12 cellular contexts compared by ENCODE assay signal in the genomic region with DNA sequence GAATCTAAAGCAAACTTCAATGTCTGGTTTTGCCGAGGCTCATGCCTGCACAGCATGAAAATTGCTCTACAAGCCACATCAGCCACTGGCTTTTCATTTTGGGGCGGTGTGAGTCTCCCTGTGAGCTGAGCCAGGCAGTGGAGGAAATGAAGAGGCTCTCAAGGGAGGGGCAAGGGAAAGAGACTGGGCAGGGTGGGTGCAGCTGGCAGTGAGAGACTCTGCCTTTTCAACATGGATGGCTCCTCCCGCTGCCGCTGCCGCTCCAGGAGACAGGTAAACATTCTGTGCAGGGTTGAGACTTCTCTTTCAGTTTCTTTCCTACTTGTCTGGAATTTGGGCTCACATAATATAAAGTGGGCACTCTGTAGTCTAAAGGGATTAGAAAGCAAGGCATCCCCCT. TPM values are rescaled to one million over a fixed set of nuclear protein-coding genes. Genes with fewer than 3 reads are reported as not detected.
A peak's percentile ranks its signal among the peaks of the same experiment; 100 is the strongest.
DNase-seq lines count a peak whose midpoint lies in the region; ATAC-seq and TF ChIP-seq lines count a peak whose summit lies in the region.
"Had no signal": no experiment of that assay in that cellular context is flagged by ENCODE, and none has a peak within 500 bp of the region (broad histone marks: within the 10 kb centered on the region; RNA-seq: fewer than 3 reads in every experiment).

No MANE protein-coding gene starts in this region.

- TF ChIP-seq CTCF in Loucy (conservative IDR thresholded peaks at IDR 0.05; ENCODE audit: low read length) (no peak), esophagus muscularis mucosa (IDR thresholded peaks at IDR 0.05) (no peak), nephron progenitor cell (IDR thresholded peaks at IDR 0.05) (no peak)

- H3K27me3 Mint-ChIP-seq in naive B cell, result no peaks in the 10 kb centered on the region
- H3K27me3 Mint-ChIP-seq in nephron progenitor cell (ENCODE audit: low read depth, poor library complexity), result peaks cover 49% of the 10 kb centered on the region

- peak; percentile 51 to 57 for ATAC-seq in naive B cell (ENCODE audit: low read depth in 2 of 2)
- ATAC-seq in aorta (ENCODE audit: low FRiP score), result no peak

- DNase-seq in DMS79 treated with DMSO at 0.1 percent for 48 hours (lab: John Stamatoyannopoulos, UW) (peak; percentile 68), RPMI8226 (peak; percentile 84), naive B cell (no peak), esophagus muscularis mucosa (ENCODE audit: extremely low spot score) (no peak), Karpas-422 (no peak), aorta (no peak), nephron progenitor cell (no peak)
- DNase-seq: cerebellar nuclear complex, NCI-H446 treated with DMSO at 0.1 percent for 48 hours, right lobe of liver had no signal

- H3K4me1 Mint-ChIP-seq in naive B cell (peaks cover 72 to 94% (median 87%) of the 10 kb centered on the region in 3 donors), nephron progenitor cell (peaks cover 33% of the 10 kb centered on the region)

- H3K27me3 ChIP-seq in Loucy (ENCODE audit: insufficient read depth, low read length, poor library complexity, severe bottlenecking), result no peaks in the 10 kb centered on the region
- H3K27me3 ChIP-seq in esophagus muscularis mucosa, result peaks cover 0 to 23% (median 0%) of the 10 kb centered on the region in 4 donors
- no peaks in the 10 kb centered on the region for H3K27me3 ChIP-seq in Karpas-422 (ENCODE audit: low read length)
- H3K27me3 ChIP-seq in aorta (ENCODE audit: control insufficient read depth in 1 of 2, insufficient read depth in 2 of 2, low read length in 1 of 2), result no peaks in the 10 kb centered on the region
- H3K27me3 ChIP-seq: right lobe of liver had no signal

- H3K79me2 ChIP-seq in Loucy (ENCODE audit: insufficient read depth, low read length) (peaks cover 63% of the 10 kb centered on the region), Karpas-422 (ENCODE audit: low read length) (no peaks in the 10 kb centered on the region)

- H3K4me1 ChIP-seq in Loucy (ENCODE audit: insufficient read depth, low read length, poor library complexity, severe bottlenecking) (peaks cover 69% of the 10 kb centered on the region), esophagus muscularis mucosa (no peaks in the 10 kb centered on the region), Karpas-422 (ENCODE audit: low read length) (no peaks in the 10 kb centered on the region), aorta (ENCODE audit: control insufficient read depth in 1 of 2, insufficient read depth in 2 of 2, low read length in 2 of 2) (no peaks in the 10 kb centered on the region)
- H3K4me1 ChIP-seq: right lobe of liver had no signal

- H3K9me3 Mint-ChIP-seq in naive B cell (no peaks in the 10 kb centered on the region), nephron progenitor cell (peaks cover 5% of the 10 kb centered on the region)

- H4K20me1 ChIP-seq in Loucy (ENCODE audit: insufficient read depth, low read length, poor library complexity, severe bottlenecking) (no peaks in the 10 kb centered on the region), Karpas-422 (ENCODE audit: insufficient read depth, low read depth, low read length) (no peaks in the 10 kb centered on the region)

- intact Hi-C loops in esophagus muscularis mucosa (cut with DNase I) (no loop called here), aorta (cut with DNase I) (no loop called here)

- H3K9me2 ChIP-seq in Loucy (replicated peaks; ENCODE audit: low read depth, low read length), result no peaks in the 10 kb centered on the region
- no peaks in the 10 kb centered on the region for H3K9me2 ChIP-seq in Karpas-422 (replicated peaks; ENCODE audit: insufficient read depth, low read length)

- H3F3A ChIP-seq in Loucy (ENCODE audit: low read depth), result 0 out of 2 replicates have a peak, but pooled peaks cover 5% of the 10 kb centered on the region

- 48% methylated on average over 5 of the region's 5 CpGs for WGBS in esophagus muscularis mucosa
- 73 to 74% methylated on average over 5 of the region's 5 CpGs for WGBS in aorta, 2 donors

- peak overlapping the region; percentile 88 for H3K4me3 ChIP-seq in Loucy (ENCODE audit: low read length, poor library complexity, severe bottlenecking)
- no peak overlapping the region for H3K4me3 ChIP-seq in esophagus muscularis mucosa
- H3K4me3 ChIP-seq in Karpas-422 (ENCODE audit: low read length), result no peak overlapping the region
- H3K4me3 ChIP-seq in aorta (ENCODE audit: low read length in 2 of 2), result no peak overlapping the region
- H3K4me3 ChIP-seq: right lobe of liver had no signal

- no peaks in the 10 kb centered on the region; the same call in 1 of the 2 replicates for H3K9me3 ChIP-seq in Loucy (ENCODE audit: insufficient read depth, low read depth, low read length)
- no peaks in the 10 kb centered on the region for H3K9me3 ChIP-seq in esophagus muscularis mucosa
- H3K9me3 ChIP-seq in Karpas-422 (ENCODE audit: low read length), result no peaks in the 10 kb centered on the region
- peaks cover 2% of the 10 kb centered on the region for H3K9me3 ChIP-seq in aorta (ENCODE audit: control insufficient read depth, low read length)
- H3K9me3 ChIP-seq: right lobe of liver had no signal

- H3K4me3 Mint-ChIP-seq in naive B cell (peak overlapping the region; percentile 89 to 94 (median 92)), nephron progenitor cell (no peak overlapping the region)

- H3K4me2 ChIP-seq in Loucy (ENCODE audit: low read depth, low read length, poor library complexity, severe bottlenecking), result peak overlapping the region; percentile 75
- no peak overlapping the region for H3K4me2 ChIP-seq in Karpas-422 (ENCODE audit: low read depth, low read length, poor library complexity, severe bottlenecking)

- H3K36me3 Mint-ChIP-seq in naive B cell, result no peaks in the 10 kb centered on the region
- no peaks in the 10 kb centered on the region for H3K36me3 Mint-ChIP-seq in nephron progenitor cell (ENCODE audit: low read depth)

- H3K27ac Mint-ChIP-seq in naive B cell (peak overlapping the region; percentile 81 to 98 (median 96)), nephron progenitor cell (no peak overlapping the region)

- no peak for TF ChIP-seq EP300 in esophagus muscularis mucosa (IDR thresholded peaks at IDR 0.05)

- TF ChIP-seq POLR2A in esophagus muscularis mucosa (IDR thresholded peaks at IDR 0.05; ENCODE audit: low read depth), result no peak

- H3K36me3 ChIP-seq in Loucy (ENCODE audit: insufficient read depth, low read length), result no peaks in the 10 kb centered on the region
- no peaks in the 10 kb centered on the region for H3K36me3 ChIP-seq in esophagus muscularis mucosa
- no peaks in the 10 kb centered on the region for H3K36me3 ChIP-seq in Karpas-422 (ENCODE audit: insufficient read depth, low read length)
- no peaks in the 10 kb centered on the region for H3K36me3 ChIP-seq in aorta (ENCODE audit: control insufficient read depth in 1 of 2, insufficient read depth in 2 of 2, low read length in 1 of 2)
- H3K36me3 ChIP-seq: right lobe of liver had no signal

- H3K9ac ChIP-seq in Loucy (ENCODE audit: low read depth, low read length, poor library complexity, severe bottlenecking) (peak overlapping the region; percentile 83), Karpas-422 (ENCODE audit: low read length) (no peak overlapping the region)

- H3K27ac ChIP-seq in esophagus muscularis mucosa (replicated peaks in 1 of 4) (no peak overlapping the region), Karpas-422 (ENCODE audit: low read length) (no peak overlapping the region), aorta (ENCODE audit: low read depth in 1 of 2, low read length in 2 of 2) (no peak overlapping the region)
- H3K27ac ChIP-seq: right lobe of liver had no signal

- peak overlapping the region; percentile 61 for H2AFZ ChIP-seq in Loucy (ENCODE audit: low read length)
- H2AFZ ChIP-seq in Karpas-422 (ENCODE audit: low read length), result no peak overlapping the region

RNA-seq across cellular contexts. Expression of gene CTSE, which starts 11.3 kb away (rescaled TPM):
- polyA plus RNA-seq in naive B cell (ENCODE audit: low read depth in 6 of 6) (not detected), aorta (10 to 100 TPM in 1 of 2 donors, under 1 TPM in 1; 0.26 to 18.9 TPM)
- total RNA-seq in esophagus muscularis mucosa (under 1 TPM in 1 of 4 donors, not detected in 3; 0.13 TPM), aorta (under 1 TPM in 1 of 2 donors, not detected in 1; 0.69 TPM)
- not detected in 2 replicates for total RNA-seq in Karpas-422 (2014; rRNA removed; shearing (Covaris generic); ENCODE audit: low replicate concordance)
- total RNA-seq: frontal cortex had no signal

RNA-seq across cellular contexts. Expression of gene RHEX, which starts 17.9 kb away (rescaled TPM):
- polyA plus RNA-seq in naive B cell (ENCODE audit: low read depth in 6 of 6) (1 to 10 TPM in 2 of 6 donors, under 1 TPM in 4; 0.28 to 5.3 (median 0.60) TPM), aorta (not detected)
- total RNA-seq in esophagus muscularis mucosa (10 to 100 TPM in 1 of 4 donors, 1 to 10 TPM in 2, under 1 TPM in 1; 0.45 to 11.2 (median 7.7) TPM), aorta (1 to 10 TPM in 1 of 2 donors, under 1 TPM in 1; 0.84 to 3.3 TPM)
- total RNA-seq in Karpas-422 (2014; rRNA removed; shearing (Covaris generic); ENCODE audit: low replicate concordance), result not detected in 2 replicates

RNA-seq across cellular contexts. Expression of gene RAB7B, which starts 31.8 kb away (rescaled TPM):
- polyA plus RNA-seq in naive B cell (ENCODE audit: low read depth in 6 of 6), result not detected
- 1 to 10 TPM in 3 of 4 donors, under 1 TPM in 1; 0.32 to 2.5 (median 1.8) TPM for total RNA-seq in esophagus muscularis mucosa
- not detected in 2 replicates for total RNA-seq in Karpas-422 (2014; rRNA removed; shearing (Covaris generic); ENCODE audit: low replicate concordance)
- 10 to 100 TPM in 1 of 2 donors, 1 to 10 TPM in 1; 1.7 to 11.4 TPM for total RNA-seq in aorta
- polyA plus RNA-seq in aorta, result 1 to 10 TPM; 2.5 to 7.9 TPM

Comparison
In these comparisons a context has a peak if more than half of its experiments do, and no peak if none do; other contexts are left out.
1. DNase-seq: peak in DMS79 treated with DMSO at 0.1 percent for 48 hours (single experiment) and RPMI8226 (single experiment); none in naive B cell (single experiment), esophagus muscularis mucosa (single experiment), Karpas-422 (single experiment), aorta (0 of 2) and nephron progenitor cell (single experiment).